1 cellular context compared by ENCODE assay signal in the genomic region with DNA sequence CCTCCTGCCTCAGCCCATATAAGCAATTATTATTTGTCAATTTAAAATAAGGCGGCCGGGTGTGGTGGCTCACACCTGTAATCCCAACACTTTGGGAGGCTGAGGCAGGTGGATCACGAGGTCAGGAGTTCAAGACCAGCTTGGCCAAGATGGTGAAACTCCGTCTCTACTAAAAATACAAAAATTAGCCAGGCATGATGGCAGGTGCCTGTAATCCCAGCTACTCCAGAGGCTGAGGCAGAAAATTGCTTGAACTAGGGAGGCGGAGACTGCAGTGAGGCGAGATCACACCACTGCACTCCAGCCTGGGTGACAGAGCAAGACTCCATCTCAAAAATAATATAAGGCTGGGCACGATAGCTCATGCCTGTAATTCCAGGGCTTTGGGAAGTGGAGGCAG. TPM values are rescaled to one million over a fixed set of nuclear protein-coding genes. Genes with fewer than 3 reads are reported as not detected.
"Had no signal": no experiment of that assay in that cellular context is flagged by ENCODE, and none has a peak within 500 bp of the region (broad histone marks: within the 10 kb centered on the region; RNA-seq: fewer than 3 reads in every experiment).

No MANE protein-coding gene starts in this region.

RNA-seq across cellular contexts. Expression of gene SLC7A9, which starts 12.7 kb away (rescaled TPM):
- total RNA-seq: vagina had no signal
